9 cellular contexts compared by ENCODE assay signal in the genomic region with DNA sequence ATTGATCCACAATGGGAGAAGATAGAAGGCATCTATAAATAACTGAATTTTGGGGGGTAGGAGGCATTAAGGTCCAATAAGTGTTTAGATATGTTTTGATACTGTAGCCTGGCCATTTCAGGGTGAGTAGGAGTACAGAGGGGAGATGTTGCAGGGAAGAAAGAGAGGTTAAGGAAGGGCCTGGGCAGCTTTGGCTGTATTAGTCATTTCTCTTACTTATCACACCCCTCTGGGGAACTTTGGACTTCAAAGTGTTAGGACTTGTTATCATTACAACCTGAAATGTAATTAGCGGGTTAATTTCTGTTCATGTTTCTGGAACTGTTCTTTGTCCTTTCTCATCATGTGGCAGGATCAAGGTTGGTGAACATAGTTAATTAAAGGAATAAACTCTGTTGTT. TPM values are rescaled to one million over a fixed set of nuclear protein-coding genes. Genes with fewer than 3 reads are reported as not detected.
DNase-seq lines count a peak whose midpoint lies in the region; ATAC-seq and TF ChIP-seq lines count a peak whose summit lies in the region.
"Had no signal": no experiment of that assay in that cellular context is flagged by ENCODE, and none has a peak within 500 bp of the region (broad histone marks: within the 10 kb centered on the region; RNA-seq: fewer than 3 reads in every experiment).

No MANE protein-coding gene starts in this region.

- H3K9me3 ChIP-seq in CD4-positive, CD25-positive, alpha-beta regulatory T cell (ENCODE audit: control insufficient read depth in 2 of 2, low read length in 2 of 2) = no peaks in the 10 kb centered on the region
- H3K9me3 ChIP-seq in neural progenitor cell (ENCODE audit: low read depth) = no peaks in the 10 kb centered on the region

- H3K4me1 Mint-ChIP-seq in CD4-positive, CD25-positive, alpha-beta regulatory T cell = peaks cover 45 to 94% (median 80%) of the 10 kb centered on the region in 4 donors
- peaks cover 16% of the 10 kb centered on the region for H3K4me1 Mint-ChIP-seq in neural progenitor cell
- peaks cover 48% of the 10 kb centered on the region for H3K4me1 Mint-ChIP-seq in GM23338

- no peaks in the 10 kb centered on the region for H3K36me3 ChIP-seq in CD4-positive, CD25-positive, alpha-beta regulatory T cell (ENCODE audit: control insufficient read depth, insufficient read depth, low read length)
- H3K36me3 ChIP-seq in neural progenitor cell (no peaks in the 10 kb centered on the region), GM23338 (ENCODE audit: insufficient read depth) (no peaks in the 10 kb centered on the region)

- H3K27me3 Mint-ChIP-seq in CD4-positive, CD25-positive, alpha-beta regulatory T cell = no peaks in the 10 kb centered on the region
- H3K27me3 Mint-ChIP-seq in neural progenitor cell (ENCODE audit: insufficient read depth, low read depth) = peaks cover 6% of the 10 kb centered on the region
- peaks cover 5% of the 10 kb centered on the region for H3K27me3 Mint-ChIP-seq in GM23338 (ENCODE audit: insufficient read depth, low read depth, poor library complexity)

- no peak for ATAC-seq in CD4-positive, CD25-positive, alpha-beta regulatory T cell (ENCODE audit: low read depth in 2 of 2)
- ATAC-seq in GM19035 (IDR thresholded peaks at IDR 0.05; ENCODE audit: unreplicated experiment) = no peak
- ATAC-seq in GM23338 = no peak

- TF ChIP-seq CTCF in neural progenitor cell (IDR thresholded peaks at IDR 0.05) = no peak
- no peak for TF ChIP-seq CTCF in GM23338 (conservative IDR thresholded peaks at IDR 0.05; ENCODE audit: low read depth in 2 of 2)

- H3K79me2 ChIP-seq in neural progenitor cell (ENCODE audit: low read depth) (peaks cover 4% of the 10 kb centered on the region), GM23338 (replicated peaks; ENCODE audit: insufficient read depth) (no peaks in the 10 kb centered on the region)

- H4K20me1 ChIP-seq in neural progenitor cell (ENCODE audit: low read depth) (peaks cover 9% of the 10 kb centered on the region), GM23338 (replicated peaks; ENCODE audit: insufficient read depth) (no peaks in the 10 kb centered on the region)

- no peak for DNase-seq in CD4-positive, CD25-positive, alpha-beta regulatory T cell
- DNase-seq in NCI-H226 = peak; percentile 20
- DNase-seq in dermis blood vessel endothelial cell = peak; percentile 45
- no peak for DNase-seq in neural progenitor cell (ENCODE audit: low spot score)
- no peak for DNase-seq in C1 segment of cervical spinal cord (lab: John Stamatoyannopoulos, UW)
- DNase-seq in GM23338 (ENCODE audit: low spot score) = no peak
- DNase-seq in ureter (ENCODE audit: low spot score) = no peak
- DNase-seq: mesenchymal stem cell had no signal

- peak overlapping the region; percentile 28 to 91 (median 34) for H3K27ac Mint-ChIP-seq in CD4-positive, CD25-positive, alpha-beta regulatory T cell
- peak overlapping the region; percentile 1 for H3K27ac Mint-ChIP-seq in neural progenitor cell
- H3K27ac Mint-ChIP-seq in GM23338 = no peak overlapping the region

- H3K9me2 ChIP-seq in GM23338 (ENCODE audit: insufficient read depth) = no peaks in the 10 kb centered on the region

- H3K9me3 Mint-ChIP-seq in CD4-positive, CD25-positive, alpha-beta regulatory T cell = no peaks in the 10 kb centered on the region
- H3K9me3 Mint-ChIP-seq in neural progenitor cell (no peaks in the 10 kb centered on the region), GM23338 (no peaks in the 10 kb centered on the region)

- H3K36me3 Mint-ChIP-seq in CD4-positive, CD25-positive, alpha-beta regulatory T cell = peaks cover 10% of the 10 kb centered on the region
- H3K36me3 Mint-ChIP-seq in neural progenitor cell (no peaks in the 10 kb centered on the region), GM23338 (ENCODE audit: low read depth) (no peaks in the 10 kb centered on the region)

- H2AFZ ChIP-seq in neural progenitor cell (replicated peaks) (no peak overlapping the region), GM23338 (no peak overlapping the region)

- H3K4me2 ChIP-seq in neural progenitor cell = no peak overlapping the region
- no peak overlapping the region for H3K4me2 ChIP-seq in GM23338

- H3K27ac ChIP-seq in CD4-positive, CD25-positive, alpha-beta regulatory T cell (ENCODE audit: insufficient read depth, low read length, poor library complexity, severe bottlenecking) = no peak overlapping the region
- H3K27ac ChIP-seq in neural progenitor cell (no peak overlapping the region), GM23338 (ENCODE audit: low read depth) (no peak overlapping the region)

- H3K4me3 Mint-ChIP-seq in CD4-positive, CD25-positive, alpha-beta regulatory T cell = peak overlapping the region in 3 of 4 donors; percentile 10 to 62 (median 16)
- H3K4me3 Mint-ChIP-seq in neural progenitor cell (no peak overlapping the region), GM23338 (no peak overlapping the region)

- peaks cover 69% of the 10 kb centered on the region for H3K4me1 ChIP-seq in CD4-positive, CD25-positive, alpha-beta regulatory T cell (ENCODE audit: control insufficient read depth, insufficient read depth, low read length, poor library complexity, severe bottlenecking)
- H3K4me1 ChIP-seq in neural progenitor cell (peaks cover 21% of the 10 kb centered on the region), GM23338 (ENCODE audit: insufficient read depth) (peaks cover 25% of the 10 kb centered on the region)

- H3F3A ChIP-seq in neural progenitor cell (ENCODE audit: low read depth) = no peaks in the 10 kb centered on the region
- H3F3A ChIP-seq in GM23338 (replicated peaks; ENCODE audit: low read depth) = no peaks in the 10 kb centered on the region

- no peaks in the 10 kb centered on the region for H3K27me3 ChIP-seq in CD4-positive, CD25-positive, alpha-beta regulatory T cell (ENCODE audit: control insufficient read depth, insufficient read depth, low read length)
- H3K27me3 ChIP-seq in neural progenitor cell = no peaks in the 10 kb centered on the region
- no peaks in the 10 kb centered on the region for H3K27me3 ChIP-seq in GM23338 (ENCODE audit: insufficient read depth)

- no peak overlapping the region for H3K4me3 ChIP-seq in CD4-positive, CD25-positive, alpha-beta regulatory T cell (ENCODE audit: low read depth, low read length)
- H3K4me3 ChIP-seq in neural progenitor cell (no peak overlapping the region), GM23338 (no peak overlapping the region)

- H3K9ac ChIP-seq in neural progenitor cell = no peak overlapping the region

TF ChIP-seq in GM23338, 12 proteins besides CTCF, POLR2A, EP300 and RAD21 (continues in another document):
- TF ChIP-seq POLR2AphosphoS5 (IDR thresholded peaks at IDR 0.05; ENCODE audit: low read depth) = no peak
- TF ChIP-seq STAT1 (IDR thresholded peaks at IDR 0.05; ENCODE audit: unreplicated experiment) = no peak
- no peak for TF ChIP-seq ZNF114 (CRISPR knock-in tag; IDR thresholded peaks at IDR 0.05)
- TF ChIP-seq, protein P1, sequence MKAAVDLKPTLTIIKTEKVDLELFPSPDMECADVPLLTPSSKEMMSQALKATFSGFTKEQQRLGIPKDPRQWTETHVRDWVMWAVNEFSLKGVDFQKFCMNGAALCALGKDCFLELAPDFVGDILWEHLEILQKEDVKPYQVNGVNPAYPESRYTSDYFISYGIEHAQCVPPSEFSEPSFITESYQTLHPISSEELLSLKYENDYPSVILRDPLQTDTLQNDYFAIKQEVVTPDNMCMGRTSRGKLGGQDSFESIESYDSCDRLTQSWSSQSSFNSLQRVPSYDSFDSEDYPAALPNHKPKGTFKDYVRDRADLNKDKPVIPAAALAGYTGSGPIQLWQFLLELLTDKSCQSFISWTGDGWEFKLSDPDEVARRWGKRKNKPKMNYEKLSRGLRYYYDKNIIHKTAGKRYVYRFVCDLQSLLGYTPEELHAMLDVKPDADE (IDR thresholded peaks at IDR 0.05) = no peak

RNA-seq across cellular contexts. Expression of a gene that starts 40.3 kb away (rescaled TPM):
- 101 TPM for total RNA-seq in CD4-positive, CD25-positive, alpha-beta regulatory T cell
- polyA plus RNA-seq in CD4-positive, CD25-positive, alpha-beta regulatory T cell = 10 to 100 TPM in 1 of 4 donors, 1 to 10 TPM in 3; 7.7 to 15.2 (median 9.0) TPM
- total RNA-seq in dermis blood vessel endothelial cell (15.5 and 19.6 TPM in 2 replicates), neural progenitor cell (ENCODE audit: low replicate concordance) (6.3 and 9.2 TPM in 2 replicates), ureter (41.6 TPM)
- 3.4 and 4.5 TPM in 2 replicates for total RNA-seq in GM23338 (2014; rRNA removed; shearing (Covaris generic))
- 2.8 and 3.3 TPM in 2 replicates for polyA plus RNA-seq in GM23338 (2016; fragmentation: Nextera tagmentation; extraction: Ambion mirVana)

Comparison
In these comparisons a context has a peak if more than half of its experiments do, and no peak if none do; other contexts are left out.
1. DNase-seq: peak in NCI-H226 (single experiment) and dermis blood vessel endothelial cell (single experiment); none in CD4-positive, CD25-positive, alpha-beta regulatory T cell (0 of 3), neural progenitor cell (single experiment), C1 segment of cervical spinal cord (0 of 14), GM23338 (single experiment) and ureter (single experiment).
2. H3K4me3 Mint-ChIP-seq: peak in CD4-positive, CD25-positive, alpha-beta regulatory T cell (3 of 4); none in neural progenitor cell (single experiment) and GM23338 (single experiment).